In the genomic region with DNA sequence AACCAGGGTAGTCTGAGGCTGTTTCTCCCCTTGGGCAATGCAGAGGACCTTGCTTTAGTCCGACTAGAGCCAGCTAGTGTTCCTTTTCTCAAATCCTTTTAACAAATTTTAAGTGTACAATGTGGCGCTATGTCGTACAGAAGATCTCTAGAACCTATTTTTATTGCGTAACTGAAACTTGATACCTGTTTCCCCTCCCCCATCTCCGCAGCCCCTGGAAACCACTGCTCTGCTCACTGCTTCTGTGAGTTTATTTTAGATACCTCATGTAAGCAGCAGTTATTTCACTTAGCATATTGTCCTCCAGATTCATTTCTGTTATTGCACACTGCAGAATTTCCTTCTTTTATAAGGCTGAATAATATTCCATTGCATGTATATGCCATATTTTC, we compare ENCODE assay signal across 15 cellular contexts.
DNase-seq lines count a peak whose midpoint lies in the region; ATAC-seq, FAIRE-seq and TF ChIP-seq lines count a peak whose summit lies in the region.
"Had no signal": no experiment of that assay in that cellular context is flagged by ENCODE, and none has a peak within 500 bp of the region (broad histone marks: within the 10 kb centered on the region; RNA-seq: fewer than 3 reads in every experiment).

No MANE protein-coding gene starts in this region.

- in situ Hi-C loops in K562 (cut with MboI): no loop called here

- FAIRE-seq in K562 (lab: Jason Lieb, UNC): no peak
- FAIRE-seq: GM12878, GM18507 had no signal

- H3K27ac Mint-ChIP-seq in GM23338 (no peak overlapping the region), nephron progenitor cell (no peak overlapping the region)
- no peak overlapping the region for H3K27ac Mint-ChIP-seq in activated CD4-positive, alpha-beta T cell treated with anti-CD3 and anti-CD28 coated beads, Interleukin-2, amount 10 ng/mL, durations not matched to agents 7 days and 5 days
- no peak overlapping the region for H3K27ac Mint-ChIP-seq in stimulated activated memory B cell treated with anti-CD40 and anti-IgM and Interleukin-4, amounts not matched to agents 10 μg/mL and 1 μg/mL and 100 μg/mL, for 72 hours
- H3K27ac Mint-ChIP-seq: B cell; CD4-positive, alpha-beta T cell had no signal

- ATAC-seq in GM23338: no peak
- no peak for ATAC-seq in K562
- ATAC-seq in stimulated activated memory B cell treated with anti-CD40 and anti-IgM and Interleukin-4, amounts not matched to agents 10 μg/mL and 1 μg/mL and 100 μg/mL, for 72 hours: no peak
- ATAC-seq: GM12878 had no signal

- no peaks in the 10 kb centered on the region for H4K20me1 ChIP-seq in GM23338 (replicated peaks; ENCODE audit: insufficient read depth)
- no peaks in the 10 kb centered on the region for H4K20me1 ChIP-seq in K562 (replicated peaks; ENCODE audit: control insufficient read depth, insufficient read depth, low read length)

- H3K36me3 Mint-ChIP-seq in GM23338 (ENCODE audit: low read depth) (peaks cover 52% of the 10 kb centered on the region), nephron progenitor cell (ENCODE audit: low read depth) (no peaks in the 10 kb centered on the region)
- no peaks in the 10 kb centered on the region for H3K36me3 Mint-ChIP-seq in activated CD4-positive, alpha-beta T cell treated with anti-CD3 and anti-CD28 coated beads, Interleukin-2, amount 10 ng/mL, durations not matched to agents 7 days and 5 days (ENCODE audit: low read depth)
- no peaks in the 10 kb centered on the region for H3K36me3 Mint-ChIP-seq in stimulated activated memory B cell treated with anti-CD40 and anti-IgM and Interleukin-4, amounts not matched to agents 10 μg/mL and 1 μg/mL and 100 μg/mL, for 72 hours

- no peaks in the 10 kb centered on the region for H3F3A ChIP-seq in GM23338 (replicated peaks; ENCODE audit: low read depth)

- intact Hi-C loops in K562 (cut with micrococcal nuclease): no loop called here

- 2% methylated on average over 5 of the region's 5 CpGs for WGBS in K562 (ENCODE audit: insufficient coverage, low coverage, missing lambda C conversion rate)
- WGBS in tibial nerve, 2 donors: 79 to 83% methylated on average over 5 of the region's 5 CpGs

- no peaks in the 10 kb centered on the region for H3K27me3 ChIP-seq in GM23338 (ENCODE audit: insufficient read depth)
- no peaks in the 10 kb centered on the region for H3K27me3 ChIP-seq in K562 (ENCODE audit: control insufficient read depth in 2 of 2, insufficient read depth in 2 of 2, low read length in 2 of 2)
- no peaks in the 10 kb centered on the region for H3K27me3 ChIP-seq in tibial nerve

- H3K36me3 ChIP-seq in GM23338 (ENCODE audit: insufficient read depth): no peaks in the 10 kb centered on the region
- H3K36me3 ChIP-seq in K562 (ENCODE audit: control insufficient read depth, insufficient read depth, low read length): no peaks in the 10 kb centered on the region
- H3K36me3 ChIP-seq in tibial nerve: no peaks in the 10 kb centered on the region
- H3K36me3 ChIP-seq: HAP-1 had no signal

- H3K9me1 ChIP-seq in K562 (ENCODE audit: control insufficient read depth, insufficient read depth, low read length): no peaks in the 10 kb centered on the region

- H3K4me3 Mint-ChIP-seq in GM23338 (no peak overlapping the region), nephron progenitor cell (no peak overlapping the region)
- H3K4me3 Mint-ChIP-seq in activated CD4-positive, alpha-beta T cell treated with anti-CD3 and anti-CD28 coated beads, Interleukin-2, amount 10 ng/mL, durations not matched to agents 7 days and 5 days: no peak overlapping the region
- H3K4me3 Mint-ChIP-seq in stimulated activated memory B cell treated with anti-CD40 and anti-IgM and Interleukin-4, amounts not matched to agents 10 μg/mL and 1 μg/mL and 100 μg/mL, for 72 hours: no peak overlapping the region
- H3K4me3 Mint-ChIP-seq: B cell; CD4-positive, alpha-beta T cell had no signal

- no peak for TF ChIP-seq EP300 in K562 (IDR thresholded peaks at IDR 0.05; ENCODE audit: low read length)
- TF ChIP-seq EP300 in tibial nerve (IDR thresholded peaks at IDR 0.05): no peak

- H3K9me3 Mint-ChIP-seq in GM23338 (peaks cover 99% of the 10 kb centered on the region), nephron progenitor cell (peaks cover 7% of the 10 kb centered on the region)
- peaks cover 2% of the 10 kb centered on the region for H3K9me3 Mint-ChIP-seq in activated CD4-positive, alpha-beta T cell treated with anti-CD3 and anti-CD28 coated beads, Interleukin-2, amount 10 ng/mL, durations not matched to agents 7 days and 5 days
- peaks cover 3% of the 10 kb centered on the region for H3K9me3 Mint-ChIP-seq in stimulated activated memory B cell treated with anti-CD40 and anti-IgM and Interleukin-4, amounts not matched to agents 10 μg/mL and 1 μg/mL and 100 μg/mL, for 72 hours

- TF ChIP-seq CTCF in GM23338 (conservative IDR thresholded peaks at IDR 0.05; ENCODE audit: low read depth in 2 of 2): no peak
- TF ChIP-seq CTCF in K562 (IDR thresholded peaks at IDR 0.05 in 2 of 3, conservative IDR thresholded peaks at IDR 0.05 in 1 of 3; ENCODE audit: insufficient read depth in 2 of 3, low read depth in 1 of 3, low read length in 3 of 3): no peak
- no peak for TF ChIP-seq CTCF in nephron progenitor cell (IDR thresholded peaks at IDR 0.05)
- TF ChIP-seq CTCF in tibial nerve (IDR thresholded peaks at IDR 0.05): no peak

- no TSS peak for BruUV-seq in K562 (replicated peaks; lab: Mats Ljungman, UMichigan)

- H3K4me1 ChIP-seq in GM23338 (ENCODE audit: insufficient read depth): no peaks in the 10 kb centered on the region
- no peaks in the 10 kb centered on the region for H3K4me1 ChIP-seq in K562 (replicated peaks in 1 of 2; ENCODE audit: control insufficient read depth in 2 of 2, insufficient read depth in 2 of 2, low read length in 2 of 2)
- H3K4me1 ChIP-seq in tibial nerve: no peaks in the 10 kb centered on the region
- H3K4me1 ChIP-seq: HAP-1 had no signal

- H3K9ac ChIP-seq in K562 (ENCODE audit: insufficient read depth in 1 of 2, low read depth in 2 of 2, low read length in 2 of 2): no peak overlapping the region

- TF ChIP-seq POLR2A in K562 (conservative IDR thresholded peaks at IDR 0.05) (no peak), tibial nerve (IDR thresholded peaks at IDR 0.05) (no peak)

- H3K27me3 Mint-ChIP-seq in GM23338 (ENCODE audit: insufficient read depth, low read depth, poor library complexity): no peaks in the 10 kb centered on the region
- H3K27me3 Mint-ChIP-seq in nephron progenitor cell (ENCODE audit: low read depth, poor library complexity): peaks cover 17% of the 10 kb centered on the region
- H3K27me3 Mint-ChIP-seq in activated CD4-positive, alpha-beta T cell treated with anti-CD3 and anti-CD28 coated beads, Interleukin-2, amount 10 ng/mL, durations not matched to agents 7 days and 5 days: no peaks in the 10 kb centered on the region
- H3K27me3 Mint-ChIP-seq in stimulated activated memory B cell treated with anti-CD40 and anti-IgM and Interleukin-4, amounts not matched to agents 10 μg/mL and 1 μg/mL and 100 μg/mL, for 72 hours: no peaks in the 10 kb centered on the region
- H3K27me3 Mint-ChIP-seq: B cell; CD4-positive, alpha-beta T cell had no signal

- H3K27ac ChIP-seq in GM23338 (ENCODE audit: low read depth): no peak overlapping the region
- H3K27ac ChIP-seq in K562 (ENCODE audit: extremely low read depth, low read depth, low read length): no peak overlapping the region
- no peak overlapping the region for H3K27ac ChIP-seq in tibial nerve

- H3K79me2 ChIP-seq in GM23338 (replicated peaks; ENCODE audit: insufficient read depth) (no peaks in the 10 kb centered on the region), K562 (ENCODE audit: control insufficient read depth, insufficient read depth, low read length) (no peaks in the 10 kb centered on the region)

- H3K9me2 ChIP-seq in GM23338 (ENCODE audit: insufficient read depth): no peaks in the 10 kb centered on the region

- H2AFZ ChIP-seq in GM23338 (no peak overlapping the region), K562 (ENCODE audit: low read depth, low read length) (no peak overlapping the region)

- H3K4me2 ChIP-seq in GM23338 (no peak overlapping the region), K562 (ENCODE audit: insufficient read depth, low read length) (no peak overlapping the region)

- H3K4me1 Mint-ChIP-seq in GM23338 (no peaks in the 10 kb centered on the region), nephron progenitor cell (peaks cover 17% of the 10 kb centered on the region)
- no peaks in the 10 kb centered on the region for H3K4me1 Mint-ChIP-seq in activated CD4-positive, alpha-beta T cell treated with anti-CD3 and anti-CD28 coated beads, Interleukin-2, amount 10 ng/mL, durations not matched to agents 7 days and 5 days
- no peaks in the 10 kb centered on the region for H3K4me1 Mint-ChIP-seq in stimulated activated memory B cell treated with anti-CD40 and anti-IgM and Interleukin-4, amounts not matched to agents 10 μg/mL and 1 μg/mL and 100 μg/mL, for 72 hours
- H3K4me1 Mint-ChIP-seq: B cell had no signal

- H3K9me3 ChIP-seq in K562 (replicated peaks; ENCODE audit: control insufficient read depth, insufficient read depth, low read depth, low read length) (no peaks in the 10 kb centered on the region), tibial nerve (no peaks in the 10 kb centered on the region)
- H3K9me3 ChIP-seq: HAP-1 had no signal

- TF ChIP-seq RAD21 in K562 (CRISPR knock-in tag; conservative IDR thresholded peaks at IDR 0.05 in 1 of 2, IDR thresholded peaks at IDR 0.05 in 1 of 2): no peak

- peak; percentile 6 for DNase-seq in GM23338 (ENCODE audit: low spot score)
- DNase-seq in NCI-H510A (lab: John Stamatoyannopoulos, UW): peak; percentile 6
- DNase-seq in K562 (ENCODE audit: extremely low read depth in 1 of 4, low spot score in 3 of 4): no peak
- DNase-seq in nephron progenitor cell: peak; percentile 8
- DNase-seq in activated CD4-positive, alpha-beta T cell treated with anti-CD3 and anti-CD28 coated beads, Interleukin-2, amount 10 ng/mL, durations not matched to agents 7 days and 5 days: no peak
- DNase-seq in tibial nerve (ENCODE audit: low spot score in 2 of 2): no peak
- DNase-seq: C1 segment of cervical spinal cord; CD4-positive, alpha-beta T cell; DMS79; GOT3 had no signal

- CTCF ChIA-PET in K562 (lab: Yijun Ruan, JAX; ENCODE audit: low intra/inter-chr PET ratio): no interaction called here
- CTCF ChIA-PET in activated CD4-positive, alpha-beta T cell treated with anti-CD3 and anti-CD28 coated beads, Interleukin-2, amount 10 ng/mL, durations not matched to agents 7 days and 5 days (lab: Charles Lee): interaction anchor here (0.6 kb wide), 1 partner anchor 761 kb away, joined by 4 read pairs; no protein-coding TSS in a partner anchor

- H3K4me3 ChIP-seq in GM23338 (no peak overlapping the region), K562 (no peak overlapping the region), tibial nerve (no peak overlapping the region)
- H3K4me3 ChIP-seq: GM12878, HAP-1 had no signal

- POLR2A ChIA-PET in K562 (lab: Yijun Ruan, JAX): interaction anchor here (0.7 kb wide), 1 partner anchor 846 kb away, joined by 3 read pairs; no protein-coding TSS in a partner anchor
- POLR2A ChIA-PET in activated CD4-positive, alpha-beta T cell treated with anti-CD3 and anti-CD28 coated beads, Interleukin-2, amount 10 ng/mL, durations not matched to agents 7 days and 5 days (lab: Charles Lee): no interaction called here

TF ChIP-seq in GM23338, 12 proteins besides CTCF, POLR2A, EP300 and RAD21 (continues in another document):
- TF ChIP-seq CREB1 (CRISPR knock-in tag; IDR thresholded peaks at IDR 0.05; ENCODE audit: low read depth): no peak

Comparison
In these comparisons a context has a peak if more than half of its experiments do, and no peak if none do; other contexts are left out.
1. DNase-seq: peak in GM23338 (single experiment), NCI-H510A (single experiment) and nephron progenitor cell (single experiment); none in K562 (0 of 4), activated CD4-positive, alpha-beta T cell treated with anti-CD3 and anti-CD28 coated beads, Interleukin-2, amount 10 ng/mL, durations not matched to agents 7 days and 5 days (single experiment) and tibial nerve (0 of 2).